Comparison of ENCODE assay signal across 8 cellular contexts in the genomic region with DNA sequence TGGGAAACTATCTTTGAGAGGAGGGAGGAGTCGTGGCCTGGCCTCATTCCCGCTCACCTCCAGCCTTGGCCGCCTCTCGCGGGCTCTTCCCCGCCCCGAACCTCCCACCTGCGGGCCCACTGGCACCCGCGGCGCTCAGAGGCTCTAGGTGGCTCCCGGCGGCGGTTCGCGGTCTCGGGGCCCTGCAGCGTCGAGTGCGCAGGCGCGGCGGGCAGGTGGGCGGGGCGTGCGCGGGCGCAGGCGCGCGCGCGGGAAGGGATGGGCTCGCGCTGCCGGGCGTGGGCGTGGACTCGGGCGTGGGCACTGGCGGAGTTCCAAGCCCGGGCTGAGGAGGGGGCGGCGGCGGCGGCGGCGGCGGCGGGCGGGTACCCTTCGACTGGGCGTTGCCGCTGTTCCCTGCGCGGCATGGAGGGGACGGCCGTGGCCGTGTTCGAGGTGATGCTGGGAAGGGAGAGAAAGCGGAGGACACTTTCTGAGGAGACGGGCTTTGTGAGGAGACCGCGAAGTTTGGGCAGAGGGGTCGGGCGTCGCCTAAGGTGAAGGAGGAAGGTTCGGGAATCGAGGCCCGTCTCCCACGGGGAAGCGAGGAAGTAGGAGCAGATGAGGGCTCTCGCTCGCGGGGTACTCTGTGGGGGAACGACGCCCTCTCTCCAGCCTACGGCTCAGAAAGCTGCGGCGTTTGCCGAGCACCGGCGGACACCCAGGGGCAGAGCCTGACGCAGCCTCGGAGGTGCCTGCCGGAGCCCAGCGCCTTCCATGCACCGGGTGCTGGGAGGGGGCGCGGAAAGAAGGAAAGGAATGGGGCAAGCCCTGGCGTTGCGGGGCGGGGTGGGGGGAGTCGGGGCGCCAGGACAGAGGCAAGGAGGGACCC. TPM values are rescaled to one million over a fixed set of nuclear protein-coding genes. Genes with fewer than 3 reads are reported as not detected.
A peak's percentile ranks its signal among the peaks of the same experiment; 100 is the strongest.
DNase-seq lines count a peak whose midpoint lies in the region; ATAC-seq and TF ChIP-seq lines count a peak whose summit lies in the region.

No MANE protein-coding gene starts in this region.

- H3K27me3 Mint-ChIP-seq in activated CD8-positive, alpha-beta T cell treated with anti-CD3 and anti-CD28 coated beads, Interleukin-2, amount 10 ng/mL, durations not matched to agents 7 days and 5 days (ENCODE audit: low read depth) = peaks cover 7% of the 10 kb centered on the region

- H3K27me3 ChIP-seq in ectodermal cell (ENCODE audit: control insufficient read depth, insufficient read depth, low read length, poor library complexity, severe bottlenecking) = no peaks in the 10 kb centered on the region

- CTCF ChIA-PET in activated CD8-positive, alpha-beta T cell treated with anti-CD3 and anti-CD28 coated beads, Interleukin-2, amount 10 ng/mL, durations not matched to agents 7 days and 5 days (lab: Charles Lee) = no interaction called here

- peak overlapping the region; percentile 85 for H3K4me3 Mint-ChIP-seq in activated CD8-positive, alpha-beta T cell treated with anti-CD3 and anti-CD28 coated beads, Interleukin-2, amount 10 ng/mL, durations not matched to agents 7 days and 5 days

- peak overlapping the region; percentile 85 for H3K4me3 ChIP-seq in ectodermal cell (ENCODE audit: insufficient read depth, low read depth, low read length)

- TF ChIP-seq CTCF in C4-2B (conservative IDR thresholded peaks at IDR 0.05) = no peak

- peaks cover 2% of the 10 kb centered on the region for H3K36me3 Mint-ChIP-seq in activated CD8-positive, alpha-beta T cell treated with anti-CD3 and anti-CD28 coated beads, Interleukin-2, amount 10 ng/mL, durations not matched to agents 7 days and 5 days (ENCODE audit: low read depth)

- peaks cover 6% of the 10 kb centered on the region for H3K9me3 Mint-ChIP-seq in activated CD8-positive, alpha-beta T cell treated with anti-CD3 and anti-CD28 coated beads, Interleukin-2, amount 10 ng/mL, durations not matched to agents 7 days and 5 days (ENCODE audit: insufficient read depth)

- no peaks in the 10 kb centered on the region for H3K36me3 ChIP-seq in ectodermal cell (ENCODE audit: control insufficient read depth, insufficient read depth, low read length)

- H3K27ac ChIP-seq in C4-2B (peak overlapping the region; percentile 83), ectodermal cell (ENCODE audit: insufficient read depth, low read depth, low read length, poor library complexity, severe bottlenecking) (no peak overlapping the region)

- ATAC-seq in GM19397 (IDR thresholded peaks at IDR 0.05; ENCODE audit: unreplicated experiment) = peak; percentile 87
- peak; percentile 90 for ATAC-seq in activated CD8-positive, alpha-beta T cell treated with anti-CD3 and anti-CD28 coated beads, Interleukin-2, amount 10 ng/mL, durations not matched to agents 7 days and 5 days

- H3K4me1 Mint-ChIP-seq in activated CD8-positive, alpha-beta T cell treated with anti-CD3 and anti-CD28 coated beads, Interleukin-2, amount 10 ng/mL, durations not matched to agents 7 days and 5 days (ENCODE audit: low read depth) = peaks cover 16% of the 10 kb centered on the region

- peaks cover 3% of the 10 kb centered on the region for H3K4me1 ChIP-seq in ectodermal cell (ENCODE audit: control insufficient read depth, insufficient read depth, low read length)

- DNase-seq in HK-2 (ENCODE audit: unreplicated experiment) (peak; percentile 89), NCI-H82 treated with DMSO at 0.1 percent for 48 hours (lab: John Stamatoyannopoulos, UW; ENCODE audit: unreplicated experiment) (peak; percentile 51), lung microvascular endothelial cell (ENCODE audit: low read depth in 2 of 2) (peak; percentile 76 to 84)
- peak; percentile 88 for DNase-seq in activated CD8-positive, alpha-beta T cell treated with anti-CD3 and anti-CD28 coated beads, Interleukin-2, amount 10 ng/mL, durations not matched to agents 7 days and 5 days
- peak; percentile 75 to 81 (median 76) for DNase-seq in stimulated activated CD4-positive, alpha-beta T cell treated with anti-CD3 and anti-CD28 coated beads, TNF-alpha, amount 100 ng/mL, for 48 hours (ENCODE audit: low read depth in 3 of 3)

- POLR2A ChIA-PET in activated CD8-positive, alpha-beta T cell treated with anti-CD3 and anti-CD28 coated beads, Interleukin-2, amount 10 ng/mL, durations not matched to agents 7 days and 5 days (lab: Charles Lee) = interaction anchor here (0.6 to 0.9 kb wide), 2 partner anchors 48 to 98 kb away, joined by 3 read pairs; no protein-coding TSS in a partner anchor

- 1% methylated on average over 95 of the region's 95 CpGs for WGBS in ectodermal cell, 2 experiments

- no peaks in the 10 kb centered on the region for H3K9me3 ChIP-seq in ectodermal cell (ENCODE audit: control insufficient read depth, low read length)

- H3K27ac Mint-ChIP-seq in activated CD8-positive, alpha-beta T cell treated with anti-CD3 and anti-CD28 coated beads, Interleukin-2, amount 10 ng/mL, durations not matched to agents 7 days and 5 days = peak overlapping the region; percentile 80

RNA-seq across cellular contexts. Expression of a gene that starts 15.7 kb away (rescaled TPM):
- under 1 TPM in 1 of 2 experiments, not detected in 1; 0.31 TPM for total RNA-seq in activated CD8-positive, alpha-beta T cell treated with anti-CD3 and anti-CD28 coated beads, Interleukin-2, amount 10 ng/mL, durations not matched to agents 7 days and 5 days
- 36.8 TPM for polyA plus RNA-seq in ectodermal cell (2013, experiment 1 of 4)
- 48.4 TPM for polyA plus RNA-seq in ectodermal cell (2013, experiment 2 of 4)
- polyA plus RNA-seq in ectodermal cell (2013, experiment 3 of 4) = 32.4 TPM
- 41.4 TPM for polyA plus RNA-seq in ectodermal cell (2013, experiment 4 of 4)
- 17.9 and 20.0 TPM in 2 replicates for total RNA-seq in lung microvascular endothelial cell

Comparison
In these comparisons a context has a peak if more than half of its experiments do, and no peak if none do; other contexts are left out.
1. RNA of a gene that starts 15.7 kb away (total RNA-seq): 17.9 to 20.0 TPM in lung microvascular endothelial cell; 0.31 TPM in activated CD8-positive, alpha-beta T cell treated with anti-CD3 and anti-CD28 coated beads, Interleukin-2, amount 10 ng/mL, durations not matched to agents 7 days and 5 days; every median in the first group is over 10 times any median in the second.
2. Peak in every context shown above with its lines, with median percentiles within 50 percentile points of each other: DNase-seq.